Comparison of ENCODE assay signal across 1 cellular context in the genomic region with DNA sequence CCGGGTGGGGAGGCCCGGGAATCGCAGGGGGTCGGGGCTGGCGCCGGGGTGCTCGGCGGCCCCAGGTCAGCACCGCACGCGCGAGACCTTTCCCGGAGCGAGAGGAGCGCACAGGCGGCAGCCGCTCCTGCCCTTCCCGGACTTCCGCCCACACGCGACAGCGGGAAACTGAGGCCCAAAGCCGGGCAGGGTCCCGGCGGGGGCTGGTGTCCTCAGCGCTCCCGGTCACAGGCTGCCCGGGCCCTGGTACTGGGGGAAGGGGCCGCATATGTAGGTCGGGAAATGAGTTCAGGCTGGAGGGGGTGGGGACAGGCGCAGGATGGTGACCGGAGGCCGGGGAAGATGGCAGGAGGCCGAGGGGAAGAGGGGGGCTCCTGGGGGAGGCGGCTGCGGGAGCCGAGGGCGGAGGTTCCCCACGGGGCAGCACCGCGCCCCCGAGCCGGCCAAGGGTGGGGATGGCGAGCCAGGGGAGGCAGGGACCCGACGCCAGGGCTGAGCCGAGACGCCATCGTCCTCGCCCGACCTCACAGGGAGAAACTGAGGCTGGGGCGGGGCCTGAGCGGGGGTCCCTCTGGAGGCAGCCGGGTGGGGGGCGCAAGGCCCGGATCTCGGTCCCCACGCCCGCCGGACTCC.
TF ChIP-seq lines count a peak whose summit lies in the region.

No MANE protein-coding gene starts in this region.

TF ChIP-seq in IMR-90, 13 proteins besides CTCF, POLR2A, EP300 and RAD21 (continued from another document):
- TF ChIP-seq MAZ (IDR thresholded peaks at IDR 0.05; ENCODE audit: borderline replicate concordance, low read depth, low read length) (no peak), CHD1 (IDR thresholded peaks at IDR 0.05; ENCODE audit: low read depth, low read length) (peak; percentile 32; the same call in 1 of the 2 replicates), FOS (IDR thresholded peaks at IDR 0.05; ENCODE audit: low read depth, low read length) (no peak), MXI1 (IDR thresholded peaks at IDR 0.05; ENCODE audit: borderline replicate concordance, low read depth, low read length) (0 out of 2 replicates have a peak, but pooled peaks have one; percentile 32)
